Comparison of ENCODE assay signal across 14 cellular contexts in the genomic region with DNA sequence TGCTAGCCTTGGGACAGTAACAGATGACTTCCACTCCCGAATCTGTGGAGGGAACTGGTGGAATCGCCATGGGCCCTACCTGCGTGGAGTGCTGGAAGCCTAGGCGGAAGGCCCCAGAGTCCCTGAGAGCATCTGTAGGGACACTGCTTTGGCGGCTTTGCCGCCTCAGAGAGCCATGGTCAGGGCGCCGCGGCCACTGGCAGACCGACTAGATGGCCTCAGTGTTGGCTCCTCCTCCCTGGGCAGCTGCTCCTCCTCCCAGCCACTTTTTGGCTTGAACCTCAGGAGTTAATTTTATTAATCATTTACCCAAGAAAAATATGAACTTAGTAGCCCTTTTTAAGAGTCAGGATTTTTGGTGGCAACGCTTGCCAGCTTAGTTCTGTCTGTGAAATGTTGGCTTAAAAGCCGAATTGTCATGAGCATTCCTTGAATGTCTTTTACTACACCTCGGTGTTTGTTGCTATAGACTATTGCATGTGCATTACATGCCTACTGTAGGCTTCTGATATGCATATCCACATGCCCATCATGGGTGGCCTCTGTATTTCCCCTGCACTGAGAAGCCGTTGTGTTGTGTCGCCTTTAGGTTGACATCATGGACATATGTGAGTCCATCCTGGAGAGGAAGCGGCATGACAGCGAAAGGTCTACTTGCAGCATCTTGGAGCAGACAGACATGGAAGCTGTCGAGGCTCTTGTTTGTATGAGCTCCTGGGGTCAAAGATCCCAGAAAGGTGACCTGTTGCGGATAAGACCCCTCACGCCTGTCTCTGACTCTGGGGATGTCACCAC. TPM values are rescaled to one million over a fixed set of nuclear protein-coding genes. Genes with fewer than 3 reads are reported as not detected.
DNase-seq lines count a peak whose midpoint lies in the region; ATAC-seq and TF ChIP-seq lines count a peak whose summit lies in the region.
"Had no signal": no experiment of that assay in that cellular context is flagged by ENCODE, and none has a peak within 500 bp of the region (broad histone marks: within the 10 kb centered on the region; RNA-seq: fewer than 3 reads in every experiment).

No MANE protein-coding gene starts in this region.

- TF ChIP-seq CTCF in MCF 10A (IDR thresholded peaks at IDR 0.05; ENCODE audit: unreplicated experiment): no peak
- TF ChIP-seq CTCF in mammary epithelial cell (conservative IDR thresholded peaks at IDR 0.05 in 1 of 2, IDR thresholded peaks at IDR 0.05 in 1 of 2; ENCODE audit: extremely low read depth in 1 of 2, insufficient read depth in 1 of 2, low read depth in 1 of 2, low read length in 2 of 2): no peak
- TF ChIP-seq CTCF in endodermal cell (conservative IDR thresholded peaks at IDR 0.05): no peak
- no peak for TF ChIP-seq CTCF in nephron (IDR thresholded peaks at IDR 0.05; ENCODE audit: unreplicated experiment in 3 of 3)
- TF ChIP-seq CTCF in upper lobe of right lung (IDR thresholded peaks at IDR 0.05): no peak
- TF ChIP-seq CTCF in OCI-LY7 (conservative IDR thresholded peaks at IDR 0.05; ENCODE audit: low read length): no peak

- H3K9me2 ChIP-seq in OCI-LY7 (ENCODE audit: insufficient read depth, low read length): no peaks in the 10 kb centered on the region

- H3K4me3 ChIP-seq in mammary epithelial cell (replicated peaks in 1 of 3; ENCODE audit: insufficient read depth in 1 of 3, low read depth in 2 of 3, low read length in 3 of 3): no peak overlapping the region
- no peak overlapping the region for H3K4me3 ChIP-seq in endodermal cell (ENCODE audit: low read length)
- H3K4me3 ChIP-seq in upper lobe of right lung: peak overlapping the region; percentile 66
- no peak overlapping the region for H3K4me3 ChIP-seq in OCI-LY7 (ENCODE audit: low read depth, low read length, poor library complexity, severe bottlenecking)
- H3K4me3 ChIP-seq: HAP-1, SJSA1 had no signal

- H3K4me1 Mint-ChIP-seq in MCF 10A (ENCODE audit: insufficient read depth, unreplicated experiment) (peaks cover 4% of the 10 kb centered on the region), endodermal cell (no peaks in the 10 kb centered on the region), nephron (peaks cover 39% of the 10 kb centered on the region)

- H3K27me3 Mint-ChIP-seq in MCF 10A (ENCODE audit: insufficient read depth, unreplicated experiment) (no peaks in the 10 kb centered on the region), endodermal cell (ENCODE audit: insufficient read depth) (peaks cover 21% of the 10 kb centered on the region), nephron (ENCODE audit: low read depth) (peaks cover 4% of the 10 kb centered on the region)

- H3K4me1 ChIP-seq in mammary epithelial cell (ENCODE audit: insufficient read depth, low read length): peaks cover 4% of the 10 kb centered on the region
- no peaks in the 10 kb centered on the region for H3K4me1 ChIP-seq in endodermal cell (ENCODE audit: control insufficient read depth, insufficient read depth, low read length)
- peaks cover 38% of the 10 kb centered on the region for H3K4me1 ChIP-seq in upper lobe of right lung
- peaks cover 8% of the 10 kb centered on the region for H3K4me1 ChIP-seq in OCI-LY7 (ENCODE audit: insufficient read depth, low read length, poor library complexity, severe bottlenecking)

- BruUV-seq in MCF 10A (replicated peaks; lab: Mats Ljungman, UMichigan) (no TSS peak), mammary epithelial cell (replicated peaks; lab: Mats Ljungman, UMichigan) (no TSS peak), OCI-LY7 (replicated peaks; lab: Mats Ljungman, UMichigan) (no TSS peak)

- peaks cover 11% of the 10 kb centered on the region for H3K79me2 ChIP-seq in mammary epithelial cell (ENCODE audit: insufficient read depth, low read length)
- no peaks in the 10 kb centered on the region; the same call in 1 of the 2 replicates for H3K79me2 ChIP-seq in OCI-LY7 (ENCODE audit: insufficient read depth, low read depth, low read length)

- H4K20me1 ChIP-seq in mammary epithelial cell (ENCODE audit: insufficient read depth, low read length): no peaks in the 10 kb centered on the region
- no peaks in the 10 kb centered on the region for H4K20me1 ChIP-seq in OCI-LY7 (ENCODE audit: insufficient read depth, low read length)

- H3K9me3 ChIP-seq in mammary epithelial cell (replicated peaks; ENCODE audit: insufficient read depth, low read length) (no peaks in the 10 kb centered on the region), endodermal cell (ENCODE audit: control insufficient read depth, low read length) (no peaks in the 10 kb centered on the region), upper lobe of right lung (no peaks in the 10 kb centered on the region), OCI-LY7 (ENCODE audit: low read length) (no peaks in the 10 kb centered on the region)
- H3K9me3 ChIP-seq: HAP-1 had no signal

- in situ Hi-C loops in mammary epithelial cell (cut with MboI; ENCODE audit: low sequenced_read_pairs in 2 of 2): loop anchor here in 1 of 2 donors (5.0 kb wide), 1 partner anchor 243 kb away; no protein-coding TSS in a partner anchor

- H3K27ac Mint-ChIP-seq in MCF 10A (ENCODE audit: low read depth, unreplicated experiment): no peak overlapping the region
- no peak overlapping the region for H3K27ac Mint-ChIP-seq in endodermal cell
- H3K27ac Mint-ChIP-seq in nephron: peak overlapping the region; percentile 6 to 50 (median 33)

- no peak overlapping the region for H3K4me2 ChIP-seq in mammary epithelial cell (ENCODE audit: insufficient read depth, low read depth, low read length)
- H3K4me2 ChIP-seq in OCI-LY7 (ENCODE audit: low read length): no peak overlapping the region

- no peaks in the 10 kb centered on the region for H3K27me3 ChIP-seq in mammary epithelial cell (ENCODE audit: insufficient read depth, low read length)
- H3K27me3 ChIP-seq in endodermal cell (ENCODE audit: control insufficient read depth, insufficient read depth, low read length, poor library complexity, severe bottlenecking): no peaks in the 10 kb centered on the region
- H3K27me3 ChIP-seq in upper lobe of right lung: no peaks in the 10 kb centered on the region
- H3K27me3 ChIP-seq: SJSA1 had no signal

- H2AFZ ChIP-seq in mammary epithelial cell (ENCODE audit: low read depth, low read length) (no peak overlapping the region), OCI-LY7 (ENCODE audit: low read length) (no peak overlapping the region)

- H3K4me3 Mint-ChIP-seq in MCF 10A (ENCODE audit: unreplicated experiment): peak overlapping the region; percentile 6
- no peak overlapping the region for H3K4me3 Mint-ChIP-seq in endodermal cell
- H3K4me3 Mint-ChIP-seq in nephron: peak overlapping the region; percentile 64 to 82 (median 81)

- no peak for ATAC-seq in upper lobe of right lung
- ATAC-seq in HG03025 (IDR thresholded peaks at IDR 0.05; ENCODE audit: low FRiP score, unreplicated experiment): no peak

- intact Hi-C loops in MCF 10A (cut with micrococcal nuclease): loop anchor here (10.0 kb wide), 1 partner anchor 491 kb away; a partner anchor contains a TSS
- intact Hi-C loops in mammary epithelial cell (cut with micrococcal nuclease): no loop called here
- intact Hi-C loops in upper lobe of right lung (cut with DNase I): loop anchor here (5.0 to 10.0 kb wide), 2 partner anchors 61 to 233 kb away; no protein-coding TSS in a partner anchor
- intact Hi-C loops in OCI-LY7 (cut with micrococcal nuclease; ENCODE audit: unreplicated experiment): loop anchor here (10.0 kb wide), 2 partner anchors 399 to 491 kb away; a partner anchor contains a TSS

- H3K36me3 Mint-ChIP-seq in MCF 10A (ENCODE audit: insufficient read depth, unreplicated experiment): peaks cover 25% of the 10 kb centered on the region
- H3K36me3 Mint-ChIP-seq in endodermal cell (ENCODE audit: low read depth): peaks cover 19% of the 10 kb centered on the region
- peaks cover 27% of the 10 kb centered on the region for H3K36me3 Mint-ChIP-seq in nephron (ENCODE audit: low read depth)

- peaks cover 9% of the 10 kb centered on the region for H3K36me3 ChIP-seq in mammary epithelial cell (ENCODE audit: insufficient read depth, low read length)
- H3K36me3 ChIP-seq in endodermal cell (ENCODE audit: control insufficient read depth, insufficient read depth, low read length): peaks cover 14% of the 10 kb centered on the region
- peaks cover 45% of the 10 kb centered on the region for H3K36me3 ChIP-seq in upper lobe of right lung
- peaks cover 12% of the 10 kb centered on the region; the same call in 1 of the 2 replicates for H3K36me3 ChIP-seq in OCI-LY7 (ENCODE audit: insufficient read depth, low read length)

- WGBS in mammary epithelial cell (ENCODE audit: low coverage, missing lambda C conversion rate): 95% methylated on average over 19 of the region's 20 CpGs
- WGBS in endodermal cell (ENCODE audit: insufficient coverage in 1 of 2, insufficient read length in 1 of 2), 2 experiments: 95 to 99% methylated on average over 15 to 20 of the region's 20 CpGs

- CTCF ChIA-PET in MCF 10A (lab: Yijun Ruan, JAX) (interaction anchor here (0.7 to 5.3 kb wide), 9 partner anchors 26 to 677 kb away, joined by 3 to 81 read pairs (median 4); no protein-coding TSS in a partner anchor), mammary epithelial cell (lab: Charles Lee; ENCODE audit: low non-redundant PET) (no interaction called here), OCI-LY7 (lab: Charles Lee; ENCODE audit: unreplicated experiment) (no interaction called here)

- dilution Hi-C loops in mammary epithelial cell (cut with HindIII; ENCODE audit: low sequenced_read_pairs): no loop called here

- H3K9ac ChIP-seq in mammary epithelial cell (ENCODE audit: insufficient read depth, low read length) (no peak overlapping the region), endodermal cell (ENCODE audit: extremely low read depth, low read length, poor library complexity, severe bottlenecking) (no peak overlapping the region)

- H3K27ac ChIP-seq in mammary epithelial cell (ENCODE audit: insufficient read depth, low read depth, low read length): no peak overlapping the region
- no peak overlapping the region for H3K27ac ChIP-seq in endodermal cell (ENCODE audit: low read depth, low read length)
- no peak overlapping the region for H3K27ac ChIP-seq in upper lobe of right lung
- H3K27ac ChIP-seq in OCI-LY7 (ENCODE audit: low read depth, low read length, poor library complexity, severe bottlenecking): no peak overlapping the region
- H3K27ac ChIP-seq: SJSA1 had no signal

- H3K9me3 Mint-ChIP-seq in MCF 10A (ENCODE audit: unreplicated experiment) (no peaks in the 10 kb centered on the region), endodermal cell (no peaks in the 10 kb centered on the region), nephron (no peaks in the 10 kb centered on the region)

- POLR2A ChIA-PET in MCF 10A (lab: Yijun Ruan, JAX) (interaction anchor here (2.3 kb wide), 1 partner anchor 202 kb away, joined by 11 read pairs; a partner anchor contains a TSS), OCI-LY7 (lab: Charles Lee) (no interaction called here)

- DNase-seq in MCF 10A (ENCODE audit: unreplicated experiment): no peak
- DNase-seq in mammary epithelial cell: no peak
- DNase-seq in endodermal cell: peak; percentile 48
- peak; percentile 67 for DNase-seq in upper lobe of right lung
- no peak for DNase-seq in OCI-LY7 (ENCODE audit: low spot score)
- no peak for DNase-seq in DMS153 (lab: John Stamatoyannopoulos, UW)
- DNase-seq: activated CD4-positive, alpha-beta T cell treated with anti-CD3 and anti-CD28 coated beads for 1 hour; AML-193; NCI-H226; stimulated activated CD4-positive, alpha-beta T cell treated with anti-CD3 and anti-CD28 coated beads, Interleukin-15, amount 100 ng/mL, for 24 hours had no signal

RNA-seq across cellular contexts. Expression of a gene that starts 2.4 kb away (rescaled TPM):
- total RNA-seq in MCF 10A (2022): 7.1 and 10.0 TPM in 2 replicates
- total RNA-seq in mammary epithelial cell: 1 to 10 TPM; 5.9 to 7.8 TPM
- 7.7 TPM for polyA plus RNA-seq in mammary epithelial cell
- 36.0 TPM for polyA minus RNA-seq in mammary epithelial cell
- total RNA-seq in endodermal cell: 10 to 100 TPM in 1 of 2 donors, 1 to 10 TPM in 1; 9.3 to 13.1 TPM
- 11.6 TPM for polyA plus RNA-seq in endodermal cell (2013, experiment 1 of 2)
- 11.6 TPM for polyA plus RNA-seq in endodermal cell (2013, experiment 2 of 2)
- total RNA-seq in upper lobe of right lung: 45.6 TPM
- 6.3 and 6.5 TPM in 2 replicates for total RNA-seq in OCI-LY7 (2014; rRNA removed; shearing (Covaris generic))
- 14.9 and 15.8 TPM in 2 replicates for total RNA-seq in OCI-LY7 (2022)

RNA-seq across cellular contexts. Expression of a gene that starts 34.5 kb away (rescaled TPM):
- total RNA-seq in MCF 10A (2022) (not detected in 2 replicates), mammary epithelial cell (1 to 10 TPM in 1 of 2 donors, under 1 TPM in 1; 0.73 to 3.5 TPM), endodermal cell (under 1 TPM; 0.29 to 0.44 TPM), upper lobe of right lung (4.5 TPM), OCI-LY7 (2022) (0.17 and 0.68 TPM in 2 replicates)
- polyA plus RNA-seq in mammary epithelial cell: 0.26 TPM
- polyA minus RNA-seq in mammary epithelial cell: not detected
- 0.14 TPM for polyA plus RNA-seq in endodermal cell (2013, experiment 1 of 2)
- 0.50 TPM for polyA plus RNA-seq in endodermal cell (2013, experiment 2 of 2)
- total RNA-seq in OCI-LY7 (2014; rRNA removed; shearing (Covaris generic)): not detected in 2 replicates

Comparison
In these comparisons a context has a peak if more than half of its experiments do, and no peak if none do; other contexts are left out.
1. DNase-seq: peak in endodermal cell (single experiment) and upper lobe of right lung (single experiment); none in MCF 10A (single experiment), mammary epithelial cell (single experiment), OCI-LY7 (single experiment) and DMS153 (single experiment).
2. H3K27ac Mint-ChIP-seq: peak in nephron (3 of 3); none in MCF 10A (single experiment) and endodermal cell (single experiment).